14 cellular contexts compared by ENCODE assay signal in genomic region chr10:129949411-129950335, GRCh38. TPM values are rescaled to one million over a fixed set of nuclear protein-coding genes. Genes with fewer than 3 reads are reported as not detected.
DNase-seq lines count a peak whose midpoint lies in the region; ATAC-seq, FAIRE-seq and TF ChIP-seq lines count a peak whose summit lies in the region.
"Had no signal": no experiment of that assay in that cellular context is flagged by ENCODE, and none has a peak within 500 bp of the region (broad histone marks: within the 10 kb centered on the region; RNA-seq: fewer than 3 reads in every experiment).

No MANE protein-coding gene starts in this region.

- H3K4me1 ChIP-seq in mesodermal cell (ENCODE audit: control insufficient read depth, insufficient read depth, low read length, poor library complexity, severe bottlenecking) (peaks cover 24% of the 10 kb centered on the region), aorta (ENCODE audit: control insufficient read depth in 1 of 2, insufficient read depth in 2 of 2, low read length in 2 of 2) (no peaks in the 10 kb centered on the region)
- H3K4me1 ChIP-seq: upper lobe of right lung had no signal

- TF ChIP-seq CTCF in fibroblast of mammary gland (conservative IDR thresholded peaks at IDR 0.05; ENCODE audit: control insufficient read depth, insufficient read depth, low read depth, low read length), result no peak

- DNase-seq in activated CD4-positive, alpha-beta memory T cell treated with anti-CD3 and anti-CD28 coated beads for 36 hours, result peak; percentile 5
- no peak for DNase-seq in activated CD4-positive, alpha-beta memory T cell treated with anti-CD3 and anti-CD28 coated beads, Interleukin-2, amount 10 ng/mL, durations not matched to agents 7 days and 5 days
- DNase-seq in fibroblast of mammary gland (ENCODE audit: low read depth), result peak; percentile 67
- DNase-seq in aorta, result no peak
- DNase-seq in GM19239 (ENCODE audit: insufficient read length, low spot score), result no peak
- no peak for DNase-seq in left lobe of liver (ENCODE audit: low spot score)
- DNase-seq: activated naive CD4-positive, alpha-beta T cell treated with anti-CD3 and anti-CD28 coated beads, Interleukin-2, amount 10 ng/mL, durations not matched to agents 7 days and 5 days; midbrain; stimulated activated CD4-positive, alpha-beta T cell treated with anti-CD3 and anti-CD28 coated beads, Interleukin-2, amount 100 ng/mL, for 24 hours; upper lobe of right lung had no signal

- FAIRE-seq in GM19239 (lab: Jason Lieb, UNC), result no peak
- FAIRE-seq: endometrium had no signal

- POLR2A ChIA-PET in activated CD4-positive, alpha-beta memory T cell treated with anti-CD3 and anti-CD28 coated beads for 36 hours (lab: Charles Lee), result no interaction called here
- POLR2A ChIA-PET in activated CD4-positive, alpha-beta memory T cell treated with anti-CD3 and anti-CD28 coated beads, Interleukin-2, amount 10 ng/mL, durations not matched to agents 7 days and 5 days (lab: Charles Lee), result no interaction called here

- H3K27ac Mint-ChIP-seq in activated CD4-positive, alpha-beta memory T cell treated with anti-CD3 and anti-CD28 coated beads for 36 hours, result no peak overlapping the region
- no peak overlapping the region for H3K27ac Mint-ChIP-seq in activated CD4-positive, alpha-beta memory T cell treated with anti-CD3 and anti-CD28 coated beads, Interleukin-2, amount 10 ng/mL, durations not matched to agents 7 days and 5 days
- H3K27ac Mint-ChIP-seq: activated naive CD4-positive, alpha-beta T cell treated with anti-CD3 and anti-CD28 coated beads, Interleukin-2, amount 10 ng/mL, durations not matched to agents 7 days and 5 days had no signal

- H3K9me3 ChIP-seq in mesodermal cell (ENCODE audit: control insufficient read depth, low read length), result peaks cover 7% of the 10 kb centered on the region
- peaks cover 1% of the 10 kb centered on the region for H3K9me3 ChIP-seq in aorta (ENCODE audit: control insufficient read depth, low read length)
- H3K9me3 ChIP-seq: upper lobe of right lung had no signal

- H3K4me3 Mint-ChIP-seq in activated CD4-positive, alpha-beta memory T cell treated with anti-CD3 and anti-CD28 coated beads for 36 hours, result no peak overlapping the region
- H3K4me3 Mint-ChIP-seq in activated CD4-positive, alpha-beta memory T cell treated with anti-CD3 and anti-CD28 coated beads, Interleukin-2, amount 10 ng/mL, durations not matched to agents 7 days and 5 days, result no peak overlapping the region
- H3K4me3 Mint-ChIP-seq: activated naive CD4-positive, alpha-beta T cell treated with anti-CD3 and anti-CD28 coated beads, Interleukin-2, amount 10 ng/mL, durations not matched to agents 7 days and 5 days had no signal

- H3K27ac ChIP-seq in mesodermal cell (ENCODE audit: low read depth, low read length, severe bottlenecking) (peak overlapping the region; percentile 83), aorta (ENCODE audit: low read depth in 1 of 2, low read length in 2 of 2) (no peak overlapping the region)
- H3K27ac ChIP-seq: upper lobe of right lung had no signal

- H3K4me1 Mint-ChIP-seq in activated CD4-positive, alpha-beta memory T cell treated with anti-CD3 and anti-CD28 coated beads for 36 hours (ENCODE audit: low read depth), result no peaks in the 10 kb centered on the region
- H3K4me1 Mint-ChIP-seq in activated CD4-positive, alpha-beta memory T cell treated with anti-CD3 and anti-CD28 coated beads, Interleukin-2, amount 10 ng/mL, durations not matched to agents 7 days and 5 days, result no peaks in the 10 kb centered on the region
- H3K4me1 Mint-ChIP-seq: activated naive CD4-positive, alpha-beta T cell treated with anti-CD3 and anti-CD28 coated beads, Interleukin-2, amount 10 ng/mL, durations not matched to agents 7 days and 5 days had no signal

- CTCF ChIA-PET in activated CD4-positive, alpha-beta memory T cell treated with anti-CD3 and anti-CD28 coated beads for 36 hours (lab: Charles Lee), result no interaction called here
- CTCF ChIA-PET in activated CD4-positive, alpha-beta memory T cell treated with anti-CD3 and anti-CD28 coated beads, Interleukin-2, amount 10 ng/mL, durations not matched to agents 7 days and 5 days (lab: Charles Lee), result no interaction called here

- H3K27me3 Mint-ChIP-seq in activated CD4-positive, alpha-beta memory T cell treated with anti-CD3 and anti-CD28 coated beads for 36 hours, result peaks cover 26% of the 10 kb centered on the region
- peaks cover 7% of the 10 kb centered on the region for H3K27me3 Mint-ChIP-seq in activated CD4-positive, alpha-beta memory T cell treated with anti-CD3 and anti-CD28 coated beads, Interleukin-2, amount 10 ng/mL, durations not matched to agents 7 days and 5 days

- H3K27me3 ChIP-seq in aorta (ENCODE audit: control insufficient read depth in 1 of 2, insufficient read depth in 2 of 2, low read length in 1 of 2), result no peaks in the 10 kb centered on the region

- no peaks in the 10 kb centered on the region for H3K9me3 Mint-ChIP-seq in activated CD4-positive, alpha-beta memory T cell treated with anti-CD3 and anti-CD28 coated beads for 36 hours
- H3K9me3 Mint-ChIP-seq in activated CD4-positive, alpha-beta memory T cell treated with anti-CD3 and anti-CD28 coated beads, Interleukin-2, amount 10 ng/mL, durations not matched to agents 7 days and 5 days, result no peaks in the 10 kb centered on the region
- H3K9me3 Mint-ChIP-seq: activated naive CD4-positive, alpha-beta T cell treated with anti-CD3 and anti-CD28 coated beads, Interleukin-2, amount 10 ng/mL, durations not matched to agents 7 days and 5 days had no signal

- H3K36me3 ChIP-seq in mesodermal cell (ENCODE audit: control insufficient read depth, insufficient read depth, low read length), result no peaks in the 10 kb centered on the region
- no peaks in the 10 kb centered on the region for H3K36me3 ChIP-seq in aorta (ENCODE audit: control insufficient read depth in 1 of 2, insufficient read depth in 2 of 2, low read length in 1 of 2)
- H3K36me3 ChIP-seq: upper lobe of right lung had no signal

- peak; percentile 15 for ATAC-seq in aorta (ENCODE audit: low FRiP score)
- ATAC-seq in GM19035 (IDR thresholded peaks at IDR 0.05; ENCODE audit: unreplicated experiment), result no peak
- ATAC-seq in left lobe of liver, result no peak
- ATAC-seq: upper lobe of right lung had no signal

- intact Hi-C loops in activated CD4-positive, alpha-beta memory T cell treated with anti-CD3 and anti-CD28 coated beads for 36 hours (cut with micrococcal nuclease), result no loop called here
- intact Hi-C loops in aorta (cut with DNase I), result no loop called here

- no peaks in the 10 kb centered on the region for H3K36me3 Mint-ChIP-seq in activated CD4-positive, alpha-beta memory T cell treated with anti-CD3 and anti-CD28 coated beads for 36 hours
- no peaks in the 10 kb centered on the region for H3K36me3 Mint-ChIP-seq in activated CD4-positive, alpha-beta memory T cell treated with anti-CD3 and anti-CD28 coated beads, Interleukin-2, amount 10 ng/mL, durations not matched to agents 7 days and 5 days (ENCODE audit: low read depth)
- H3K36me3 Mint-ChIP-seq: activated naive CD4-positive, alpha-beta T cell treated with anti-CD3 and anti-CD28 coated beads, Interleukin-2, amount 10 ng/mL, durations not matched to agents 7 days and 5 days had no signal

- H3K4me3 ChIP-seq in fibroblast of mammary gland (ENCODE audit: control insufficient read depth, low read depth, low read length), result no peak overlapping the region
- H3K4me3 ChIP-seq in mesodermal cell (ENCODE audit: extremely low read depth, insufficient read depth, low read length, poor library complexity, severe bottlenecking), result no peak overlapping the region
- no peak overlapping the region for H3K4me3 ChIP-seq in aorta (ENCODE audit: low read length in 2 of 2)
- H3K4me3 ChIP-seq: upper lobe of right lung had no signal

- 52 to 81% methylated on average over 10 to 21 of the region's 27 CpGs for WGBS in mesodermal cell (ENCODE audit: insufficient coverage in 2 of 2), 2 experiments
- 51 to 55% methylated on average over 25 to 27 of the region's 27 CpGs for WGBS in aorta, 2 donors

RNA-seq across cellular contexts. Expression of gene EBF3, which starts 14.4 kb away (rescaled TPM):
- total RNA-seq in activated CD4-positive, alpha-beta memory T cell treated with anti-CD3 and anti-CD28 coated beads for 36 hours, result not detected
- total RNA-seq in activated CD4-positive, alpha-beta memory T cell treated with anti-CD3 and anti-CD28 coated beads, Interleukin-2, amount 10 ng/mL, durations not matched to agents 7 days and 5 days, result not detected
- polyA plus RNA-seq in mesodermal cell (2013, experiment 1 of 2), result 5.8 TPM
- polyA plus RNA-seq in mesodermal cell (2013, experiment 2 of 2), result 4.6 TPM
- total RNA-seq in aorta (10 to 100 TPM in 1 of 2 donors, 1 to 10 TPM in 1; 8.4 to 23.3 TPM), left lobe of liver (not detected)
- polyA plus RNA-seq in aorta, result under 1 TPM; 0.13 to 0.15 TPM
- total RNA-seq: M059J had no signal

Comparison
In these comparisons a context has a peak if more than half of its experiments do, and no peak if none do; other contexts are left out.
1. DNase-seq: peak in activated CD4-positive, alpha-beta memory T cell treated with anti-CD3 and anti-CD28 coated beads for 36 hours (single experiment) and fibroblast of mammary gland (single experiment); none in activated CD4-positive, alpha-beta memory T cell treated with anti-CD3 and anti-CD28 coated beads, Interleukin-2, amount 10 ng/mL, durations not matched to agents 7 days and 5 days (single experiment), aorta (0 of 2), GM19239 (single experiment) and left lobe of liver (single experiment).